In the genomic region with DNA sequence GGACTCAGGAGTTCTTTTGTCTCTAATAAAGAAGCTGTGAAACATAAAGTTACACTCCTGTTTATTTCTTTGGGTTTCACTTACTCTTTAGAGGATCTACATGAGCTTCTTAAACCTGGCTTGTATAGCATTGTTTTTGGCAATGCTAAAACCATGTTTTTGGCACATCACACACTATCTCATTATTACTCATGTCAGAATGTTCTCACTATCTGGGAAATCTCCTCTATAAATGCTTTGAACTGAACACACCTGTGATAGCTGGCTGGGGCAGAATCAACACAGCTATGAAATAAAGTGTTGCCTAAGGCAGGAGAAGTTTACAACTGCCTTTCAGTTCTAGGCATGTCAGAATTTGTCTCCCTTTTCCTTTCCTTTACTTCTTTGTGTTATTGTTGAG, we compare ENCODE assay signal across 2 cellular contexts.
A peak's percentile ranks its signal among the peaks of the same experiment; 100 is the strongest.
TF ChIP-seq lines count a peak whose summit lies in the region.

No MANE protein-coding gene starts in this region.

TF ChIP-seq in liver, 16 proteins besides CTCF, POLR2A, EP300 and RAD21:
- TF ChIP-seq FOXA1 (IDR thresholded peaks at IDR 0.05): peak; percentile 11
- no peak for TF ChIP-seq HNF4G (IDR thresholded peaks at IDR 0.05)
- TF ChIP-seq RXRA (IDR thresholded peaks at IDR 0.05): no peak
- TF ChIP-seq GABPA (IDR thresholded peaks at IDR 0.05 in 1 of 2, conservative IDR thresholded peaks at IDR 0.05 in 1 of 2): no peak
- peak in 1 of 2 donors; percentile 16 for TF ChIP-seq HNF4A (conservative IDR thresholded peaks at IDR 0.05)

TF ChIP-seq in HepG2, 621 proteins besides CTCF, POLR2A, EP300 and RAD21:
- TF ChIP-seq PHB2 (IDR thresholded peaks at IDR 0.05; ENCODE audit: partially characterized antibody) (no peak), FLYWCH1 (CRISPR knock-in tag; IDR thresholded peaks at IDR 0.05) (no peak), MZF1 (CRISPR knock-in tag; IDR thresholded peaks at IDR 0.05; ENCODE audit: borderline replicate concordance) (no peak), KLF9 (CRISPR knock-in tag; IDR thresholded peaks at IDR 0.05; ENCODE audit: low read depth) (no peak), THYN1 (CRISPR knock-in tag; IDR thresholded peaks at IDR 0.05; ENCODE audit: borderline replicate concordance, low read depth) (no peak), MED13 (CRISPR knock-in tag; IDR thresholded peaks at IDR 0.05) (no peak), ZNF572 (CRISPR knock-in tag; IDR thresholded peaks at IDR 0.05) (no peak), FIP1L1 (IDR thresholded peaks at IDR 0.05; ENCODE audit: borderline replicate concordance, insufficient read depth, low read depth, low read length) (no peak), ZNF468 (CRISPR knock-in tag; IDR thresholded peaks at IDR 0.05) (no peak), RFX5 (IDR thresholded peaks at IDR 0.05; ENCODE audit: low read depth, low read length) (no peak), HDAC2 (CRISPR knock-in tag; IDR thresholded peaks at IDR 0.05) (no peak), ELF1 (CRISPR knock-in tag; IDR thresholded peaks at IDR 0.05) (no peak)
- TF ChIP-seq, protein P1, sequence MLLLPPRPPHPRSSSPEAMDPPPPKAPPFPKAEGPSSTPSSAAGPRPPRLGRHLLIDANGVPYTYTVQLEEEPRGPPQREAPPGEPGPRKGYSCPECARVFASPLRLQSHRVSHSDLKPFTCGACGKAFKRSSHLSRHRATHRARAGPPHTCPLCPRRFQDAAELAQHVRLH (CRISPR knock-in tag; IDR thresholded peaks at IDR 0.05; ENCODE audit: borderline replicate concordance, low read depth): no peak
- TF ChIP-seq, protein P2, sequence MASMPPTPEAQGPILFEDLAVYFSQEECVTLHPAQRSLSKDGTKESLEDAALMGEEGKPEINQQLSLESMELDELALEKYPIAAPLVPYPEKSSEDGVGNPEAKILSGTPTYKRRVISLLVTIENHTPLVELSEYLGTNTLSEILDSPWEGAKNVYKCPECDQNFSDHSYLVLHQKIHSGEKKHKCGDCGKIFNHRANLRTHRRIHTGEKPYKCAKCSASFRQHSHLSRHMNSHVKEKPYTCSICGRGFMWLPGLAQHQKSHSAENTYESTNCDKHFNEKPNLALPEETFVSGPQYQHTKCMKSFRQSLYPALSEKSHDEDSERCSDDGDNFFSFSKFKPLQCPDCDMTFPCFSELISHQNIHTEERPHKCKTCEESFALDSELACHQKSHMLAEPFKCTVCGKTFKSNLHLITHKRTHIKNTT (CRISPR knock-in tag; IDR thresholded peaks at IDR 0.05): no peak
- TF ChIP-seq, protein P3, sequence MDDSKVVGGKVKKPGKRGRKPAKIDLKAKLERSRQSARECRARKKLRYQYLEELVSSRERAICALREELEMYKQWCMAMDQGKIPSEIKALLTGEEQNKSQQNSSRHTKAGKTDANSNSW (CRISPR knock-in tag; IDR thresholded peaks at IDR 0.05; ENCODE audit: borderline replicate concordance): no peak
- TF ChIP-seq, protein P4, sequence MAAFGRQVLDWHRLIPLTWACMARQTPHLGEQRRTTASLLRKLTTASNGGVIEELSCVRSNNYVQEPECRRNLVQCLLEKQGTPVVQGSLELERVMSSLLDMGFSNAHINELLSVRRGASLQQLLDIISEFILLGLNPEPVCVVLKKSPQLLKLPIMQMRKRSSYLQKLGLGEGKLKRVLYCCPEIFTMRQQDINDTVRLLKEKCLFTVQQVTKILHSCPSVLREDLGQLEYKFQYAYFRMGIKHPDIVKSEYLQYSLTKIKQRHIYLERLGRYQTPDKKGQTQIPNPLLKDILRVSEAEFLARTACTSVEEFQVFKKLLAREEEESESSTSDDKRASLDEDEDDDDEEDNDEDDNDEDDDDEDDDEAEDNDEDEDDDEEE (CRISPR knock-in tag; IDR thresholded peaks at IDR 0.05): no peak
- TF ChIP-seq, protein P5, sequence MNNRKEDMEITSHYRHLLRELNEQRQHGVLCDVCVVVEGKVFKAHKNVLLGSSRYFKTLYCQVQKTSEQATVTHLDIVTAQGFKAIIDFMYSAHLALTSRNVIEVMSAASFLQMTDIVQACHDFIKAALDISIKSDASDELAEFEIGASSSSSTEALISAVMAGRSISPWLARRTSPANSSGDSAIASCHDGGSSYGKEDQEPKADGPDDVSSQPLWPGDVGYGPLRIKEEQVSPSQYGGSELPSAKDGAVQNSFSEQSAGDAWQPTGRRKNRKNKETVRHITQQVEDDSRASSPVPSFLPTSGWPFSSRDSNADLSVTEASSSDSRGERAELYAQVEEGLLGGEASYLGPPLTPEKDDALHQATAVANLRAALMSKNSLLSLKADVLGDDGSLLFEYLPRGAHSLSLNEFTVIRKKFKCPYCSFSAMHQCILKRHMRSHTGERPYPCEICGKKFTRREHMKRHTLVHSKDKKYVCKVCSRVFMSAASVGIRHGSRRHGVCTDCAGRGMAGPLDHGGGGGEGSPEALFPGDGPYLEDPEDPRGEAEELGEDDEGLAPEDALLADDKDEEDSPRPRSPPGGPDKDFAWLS (CRISPR knock-in tag; IDR thresholded peaks at IDR 0.05; ENCODE audit: borderline replicate concordance): no peak
- TF ChIP-seq, protein P6, sequence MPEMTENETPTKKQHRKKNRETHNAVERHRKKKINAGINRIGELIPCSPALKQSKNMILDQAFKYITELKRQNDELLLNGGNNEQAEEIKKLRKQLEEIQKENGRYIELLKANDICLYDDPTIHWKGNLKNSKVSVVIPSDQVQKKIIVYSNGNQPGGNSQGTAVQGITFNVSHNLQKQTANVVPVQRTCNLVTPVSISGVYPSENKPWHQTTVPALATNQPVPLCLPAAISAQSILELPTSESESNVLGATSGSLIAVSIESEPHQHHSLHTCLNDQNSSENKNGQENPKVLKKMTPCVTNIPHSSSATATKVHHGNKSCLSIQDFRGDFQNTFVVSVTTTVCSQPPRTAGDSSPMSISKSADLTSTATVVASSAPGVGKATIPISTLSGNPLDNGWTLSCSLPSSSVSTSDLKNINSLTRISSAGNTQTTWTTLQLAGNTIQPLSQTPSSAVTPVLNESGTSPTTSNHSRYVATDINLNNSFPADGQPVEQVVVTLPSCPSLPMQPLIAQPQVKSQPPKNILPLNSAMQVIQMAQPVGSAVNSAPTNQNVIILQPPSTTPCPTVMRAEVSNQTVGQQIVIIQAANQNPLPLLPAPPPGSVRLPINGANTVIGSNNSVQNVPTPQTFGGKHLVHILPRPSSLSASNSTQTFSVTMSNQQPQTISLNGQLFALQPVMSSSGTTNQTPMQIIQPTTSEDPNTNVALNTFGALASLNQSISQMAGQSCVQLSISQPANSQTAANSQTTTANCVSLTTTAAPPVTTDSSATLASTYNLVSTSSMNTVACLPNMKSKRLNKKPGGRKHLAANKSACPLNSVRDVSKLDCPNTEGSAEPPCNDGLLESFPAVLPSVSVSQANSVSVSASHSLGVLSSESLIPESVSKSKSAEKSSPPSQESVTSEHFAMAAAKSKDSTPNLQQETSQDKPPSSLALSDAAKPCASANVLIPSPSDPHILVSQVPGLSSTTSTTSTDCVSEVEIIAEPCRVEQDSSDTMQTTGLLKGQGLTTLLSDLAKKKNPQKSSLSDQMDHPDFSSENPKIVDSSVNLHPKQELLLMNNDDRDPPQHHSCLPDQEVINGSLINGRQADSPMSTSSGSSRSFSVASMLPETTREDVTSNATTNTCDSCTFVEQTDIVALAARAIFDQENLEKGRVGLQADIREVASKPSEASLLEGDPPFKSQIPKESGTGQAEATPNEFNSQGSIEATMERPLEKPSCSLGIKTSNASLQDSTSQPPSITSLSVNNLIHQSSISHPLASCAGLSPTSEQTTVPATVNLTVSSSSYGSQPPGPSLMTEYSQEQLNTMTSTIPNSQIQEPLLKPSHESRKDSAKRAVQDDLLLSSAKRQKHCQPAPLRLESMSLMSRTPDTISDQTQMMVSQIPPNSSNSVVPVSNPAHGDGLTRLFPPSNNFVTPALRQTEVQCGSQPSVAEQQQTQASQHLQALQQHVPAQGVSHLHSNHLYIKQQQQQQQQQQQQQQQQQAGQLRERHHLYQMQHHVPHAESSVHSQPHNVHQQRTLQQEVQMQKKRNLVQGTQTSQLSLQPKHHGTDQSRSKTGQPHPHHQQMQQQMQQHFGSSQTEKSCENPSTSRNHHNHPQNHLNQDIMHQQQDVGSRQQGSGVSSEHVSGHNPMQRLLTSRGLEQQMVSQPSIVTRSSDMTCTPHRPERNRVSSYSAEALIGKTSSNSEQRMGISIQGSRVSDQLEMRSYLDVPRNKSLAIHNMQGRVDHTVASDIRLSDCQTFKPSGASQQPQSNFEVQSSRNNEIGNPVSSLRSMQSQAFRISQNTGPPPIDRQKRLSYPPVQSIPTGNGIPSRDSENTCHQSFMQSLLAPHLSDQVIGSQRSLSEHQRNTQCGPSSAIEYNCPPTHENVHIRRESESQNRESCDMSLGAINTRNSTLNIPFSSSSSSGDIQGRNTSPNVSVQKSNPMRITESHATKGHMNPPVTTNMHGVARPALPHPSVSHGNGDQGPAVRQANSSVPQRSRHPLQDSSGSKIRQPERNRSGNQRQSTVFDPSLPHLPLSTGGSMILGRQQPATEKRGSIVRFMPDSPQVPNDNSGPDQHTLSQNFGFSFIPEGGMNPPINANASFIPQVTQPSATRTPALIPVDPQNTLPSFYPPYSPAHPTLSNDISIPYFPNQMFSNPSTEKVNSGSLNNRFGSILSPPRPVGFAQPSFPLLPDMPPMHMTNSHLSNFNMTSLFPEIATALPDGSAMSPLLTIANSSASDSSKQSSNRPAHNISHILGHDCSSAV (CRISPR knock-in tag; IDR thresholded peaks at IDR 0.05; ENCODE audit: borderline replicate concordance): no peak
